23 cellular contexts compared by ENCODE assay signal in genomic region chr6:35499372-35499771, GRCh38. TPM values are rescaled to one million over a fixed set of nuclear protein-coding genes. Genes with fewer than 3 reads are reported as not detected.
"Had no signal": no experiment of that assay in that cellular context is flagged by ENCODE, and none has a peak within 500 bp of the region (broad histone marks: within the 10 kb centered on the region; RNA-seq: fewer than 3 reads in every experiment).

No MANE protein-coding gene starts in this region.

- H3K27ac ChIP-seq: coronary artery, ovary had no signal

- H3K9me3 Mint-ChIP-seq: activated naive CD4-positive, alpha-beta T cell treated with anti-CD3 and anti-CD28 coated beads, Interleukin-2, amount 50 U/mL, for 72 hours; activated T-helper 17 cell treated with anti-CD3 and anti-CD28 coated beads, Interleukin-2, amount 50 U/mL, for 72 hours; memory B cell; naive B cell; stimulated activated effector memory CD8-positive, alpha-beta T cell treated with anti-CD3 and anti-CD28 coated beads, Interleukin-12 subunit alpha, Interleukin-12 subunit beta, amount 100 ng/mL, for 72 hours; stimulated activated naive CD8-positive, alpha-beta T cell treated with anti-CD3 and anti-CD28 coated beads, Interleukin-15, amount 100 ng/mL, for 72 hours had no signal

- ATAC-seq: activated naive CD4-positive, alpha-beta T cell treated with anti-CD3 and anti-CD28 coated beads, Interleukin-2, amount 50 U/mL, for 72 hours; activated T-helper 17 cell treated with anti-CD3 and anti-CD28 coated beads, Interleukin-2, amount 50 U/mL, for 72 hours; left colon; right cardiac atrium; stimulated activated effector memory CD8-positive, alpha-beta T cell treated with anti-CD3 and anti-CD28 coated beads, Interleukin-12 subunit alpha, Interleukin-12 subunit beta, amount 100 ng/mL, for 72 hours; stimulated activated naive CD8-positive, alpha-beta T cell treated with anti-CD3 and anti-CD28 coated beads, Interleukin-15, amount 100 ng/mL, for 72 hours had no signal

- H3K27me3 ChIP-seq: ovary had no signal

- H3K36me3 Mint-ChIP-seq: activated naive CD4-positive, alpha-beta T cell treated with anti-CD3 and anti-CD28 coated beads, Interleukin-2, amount 50 U/mL, for 72 hours; memory B cell; naive B cell had no signal

- H3K4me3 ChIP-seq: esophagus muscularis mucosa, ovary, upper lobe of left lung had no signal

- FAIRE-seq: bronchial epithelial cell, frontal cortex, TTC549 had no signal

- H3K36me3 ChIP-seq: esophagus muscularis mucosa, ovary, upper lobe of left lung had no signal

- DNase-seq: activated T-cell treated with anti-CD3 and anti-CD28 coated beads, Interleukin-2, amount 50 U/mL, for 1 hour; cerebellar nuclear complex; hypothalamus; islet precursor cell; left colon; naive B cell; stimulated activated CD4-positive, alpha-beta T cell treated with anti-CD3 and anti-CD28 coated beads, Interleukin-2, amount 100 ng/mL, for 24 hours; stimulated activated naive CD8-positive, alpha-beta T cell treated with anti-CD3 and anti-CD28 coated beads, Interleukin-15, amount 100 ng/mL, for 72 hours; T-helper 1 cell; upper lobe of left lung had no signal

- H3K27ac Mint-ChIP-seq: activated naive CD4-positive, alpha-beta T cell treated with anti-CD3 and anti-CD28 coated beads, Interleukin-2, amount 50 U/mL, for 72 hours; memory B cell had no signal

- H3K9me3 ChIP-seq: esophagus muscularis mucosa, ovary, upper lobe of left lung had no signal

RNA-seq across cellular contexts. Expression of gene TULP1, which starts 13.3 kb away (rescaled TPM):
- total RNA-seq: activated naive CD4-positive, alpha-beta T cell treated with anti-CD3 and anti-CD28 coated beads, Interleukin-2, amount 50 U/mL, for 72 hours; activated T-helper 17 cell treated with anti-CD3 and anti-CD28 coated beads, Interleukin-2, amount 50 U/mL, for 72 hours; frontal cortex; left colon; mucosa of gallbladder; pulmonary artery endothelial cell; upper lobe of left lung had no signal
